8 cellular contexts compared by ENCODE assay signal in genomic region chrX:53447441-53447840, GRCh38.
"Had no signal": no experiment of that assay in that cellular context is flagged by ENCODE, and none has a peak within 500 bp of the region (broad histone marks: within the 10 kb centered on the region; RNA-seq: fewer than 3 reads in every experiment).

No MANE protein-coding gene starts in this region.

- FAIRE-seq: G401.6, GM12878, GM12891, GM12892, GM18507, GM19239 had no signal

- DNase-seq: GDM1, GF-D8 had no signal

- H3K4me3 ChIP-seq: GM12878 had no signal

- ATAC-seq: GM12878 had no signal
